ENCODE assay signal across 8 cellular contexts in the genomic region with DNA sequence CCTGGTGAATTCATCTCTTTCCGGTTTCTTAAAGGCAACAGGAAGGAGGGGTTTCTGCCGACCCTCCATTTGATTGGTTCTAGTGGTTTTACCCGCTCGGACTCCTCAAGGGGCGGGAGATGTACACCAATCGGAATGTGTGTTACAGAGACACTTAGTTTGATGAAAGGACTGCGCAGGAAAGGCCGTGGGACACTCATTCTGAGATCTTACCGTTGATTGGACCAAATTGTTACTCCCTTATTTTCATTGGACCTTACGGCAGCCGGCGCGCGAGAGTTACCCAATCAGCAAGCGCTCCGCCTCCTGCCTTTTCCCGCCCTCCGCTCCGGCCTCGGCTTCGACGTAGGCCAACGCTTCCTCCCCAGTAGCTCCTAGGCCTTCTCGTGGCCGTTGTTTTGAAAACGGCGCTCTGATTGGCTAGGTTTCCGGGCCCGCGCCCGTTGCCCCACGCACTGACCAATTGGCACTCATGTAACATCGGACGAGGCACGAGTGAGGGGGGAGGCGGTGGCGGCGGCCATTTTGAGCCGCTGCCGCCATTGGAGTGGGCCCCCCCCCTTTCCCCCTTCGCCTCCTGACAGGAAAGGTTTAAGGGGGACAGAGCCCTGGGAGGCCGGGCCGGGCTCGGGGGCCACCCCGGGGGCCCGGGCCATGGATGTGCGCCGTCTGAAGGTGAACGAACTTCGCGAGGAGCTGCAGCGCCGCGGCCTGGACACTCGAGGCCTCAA. TPM values are rescaled to one million over a fixed set of nuclear protein-coding genes. Genes with fewer than 3 reads are reported as not detected.
DNase-seq lines count a peak whose midpoint lies in the region; ATAC-seq and TF ChIP-seq lines count a peak whose summit lies in the region.

HNRNPUL1 (plus strand) TSS at position 523 of the 731 bp plus-strand sequence; CDS start at position 655, 132 bp downstream.

- H3K36me3 Mint-ChIP-seq in CD4-positive, CD25-positive, alpha-beta regulatory T cell = peaks cover 15% of the 10 kb centered on the region

- H3K9me3 ChIP-seq in CD4-positive, CD25-positive, alpha-beta regulatory T cell (ENCODE audit: control insufficient read depth in 2 of 2, low read length in 2 of 2) = no peaks in the 10 kb centered on the region
- no peaks in the 10 kb centered on the region for H3K9me3 ChIP-seq in left lung

- peaks cover 17% of the 10 kb centered on the region for H3K27me3 Mint-ChIP-seq in CD4-positive, CD25-positive, alpha-beta regulatory T cell

- peaks cover 6 to 43% (median 32%) of the 10 kb centered on the region in 4 donors for H3K4me1 Mint-ChIP-seq in CD4-positive, CD25-positive, alpha-beta regulatory T cell

- peak; percentile 71 for ATAC-seq in CD4-positive, CD25-positive, alpha-beta regulatory T cell (ENCODE audit: low read depth in 2 of 2)
- ATAC-seq in GM19397 (IDR thresholded peaks at IDR 0.05; ENCODE audit: unreplicated experiment) (peak; percentile 74), HG03571 (IDR thresholded peaks at IDR 0.05; ENCODE audit: unreplicated experiment) (peak; percentile 65), left lung (peak; percentile 80)

- H3K27me3 ChIP-seq in CD4-positive, CD25-positive, alpha-beta regulatory T cell (ENCODE audit: control insufficient read depth, insufficient read depth, low read length) = no peaks in the 10 kb centered on the region
- no peaks in the 10 kb centered on the region for H3K27me3 ChIP-seq in left lung

- peaks cover 0 to 4% (median 0%) of the 10 kb centered on the region in 7 donors for H3K9me3 Mint-ChIP-seq in CD4-positive, CD25-positive, alpha-beta regulatory T cell

- peaks cover 42% of the 10 kb centered on the region for H3K4me1 ChIP-seq in CD4-positive, CD25-positive, alpha-beta regulatory T cell (ENCODE audit: control insufficient read depth, insufficient read depth, low read length, poor library complexity, severe bottlenecking)
- peaks cover 20 to 38% of the 10 kb centered on the region in 2 donors for H3K4me1 ChIP-seq in left lung

- H3K27ac Mint-ChIP-seq in CD4-positive, CD25-positive, alpha-beta regulatory T cell = peak within 1 kb of the TSS; percentile 99 to 100 (median 100)

- peak within 1 kb of the TSS; percentile 86 to 98 (median 98) for H3K4me3 Mint-ChIP-seq in CD4-positive, CD25-positive, alpha-beta regulatory T cell

- intact Hi-C loops in left lung (cut with DNase I) = loop anchor here in 1 of 2 donors (5.0 kb wide), 1 partner anchor 62 kb away; no protein-coding TSS in a partner anchor

- no peak for TF ChIP-seq CTCF in left lung (IDR thresholded peaks at IDR 0.05)

- H3K4me3 ChIP-seq in CD4-positive, CD25-positive, alpha-beta regulatory T cell (ENCODE audit: low read depth, low read length) = peak within 1 kb of the TSS; percentile 79
- H3K4me3 ChIP-seq in left lung = peak within 1 kb of the TSS; percentile 84 to 96

- peak; percentile 98 to 100 (median 100) for DNase-seq in CD4-positive, CD25-positive, alpha-beta regulatory T cell
- DNase-seq in NCI-H82 (lab: John Stamatoyannopoulos, UW) (peak; percentile 100), dermis blood vessel endothelial cell (peak; percentile 100), left lung (peak; percentile 95 to 99)
- DNase-seq in activated CD4-positive, alpha-beta T cell treated with anti-CD3 and anti-CD28 coated beads, Interleukin-2, amount 50 U/mL, for 48 hours = peak; percentile 98 to 99
- peak; percentile 99 for DNase-seq in stimulated activated CD4-positive, alpha-beta T cell treated with anti-CD3 and anti-CD28 coated beads, Interleukin-2, amount 100 ng/mL, for 48 hours

- H3K27ac ChIP-seq in CD4-positive, CD25-positive, alpha-beta regulatory T cell (ENCODE audit: insufficient read depth, low read length, poor library complexity, severe bottlenecking) = peak within 1 kb of the TSS; percentile 100
- peak within 1 kb of the TSS; percentile 95 to 99 for H3K27ac ChIP-seq in left lung

- H3K36me3 ChIP-seq in CD4-positive, CD25-positive, alpha-beta regulatory T cell (ENCODE audit: control insufficient read depth, insufficient read depth, low read length) = peaks cover 19% of the 10 kb centered on the region
- H3K36me3 ChIP-seq in left lung = peaks cover 0 to 24% of the 10 kb centered on the region in 2 donors

RNA-seq across cellular contexts. Expression of gene HNRNPUL1, which starts in this region (rescaled TPM):
- 354 TPM for total RNA-seq in CD4-positive, CD25-positive, alpha-beta regulatory T cell
- polyA plus RNA-seq in CD4-positive, CD25-positive, alpha-beta regulatory T cell = 10 to 100 TPM; 39.3 to 56.8 (median 45.4) TPM
- total RNA-seq in dermis blood vessel endothelial cell (63.3 and 171 TPM in 2 replicates), left lung (100 to 1,000 TPM; 168 to 174 TPM)

Comparison
In these comparisons a context has a peak if more than half of its experiments do, and no peak if none do; other contexts are left out.
1. Peak in every context shown above with its lines: DNase-seq, ATAC-seq, H3K4me3 ChIP-seq and H3K27ac ChIP-seq.